8 cellular contexts compared by ENCODE assay signal in genomic region chr7:5594616-5595544, GRCh38. TPM values are rescaled to one million over a fixed set of nuclear protein-coding genes. Genes with fewer than 3 reads are reported as not detected.
DNase-seq lines count a peak whose midpoint lies in the region; ATAC-seq and TF ChIP-seq lines count a peak whose summit lies in the region.

No MANE protein-coding gene starts in this region.

- TF ChIP-seq POLR2A in gastrocnemius medialis (IDR thresholded peaks at IDR 0.05) = no peak

- no peak for TF ChIP-seq CTCF in heart right ventricle (IDR thresholded peaks at IDR 0.05)
- TF ChIP-seq CTCF in gastrocnemius medialis (IDR thresholded peaks at IDR 0.05 in 4 of 5, conservative IDR thresholded peaks at IDR 0.05 in 1 of 5) = no peak

- H3K9me3 ChIP-seq in HUES64 (ENCODE audit: insufficient read depth, low read depth, low read length) (no peaks in the 10 kb centered on the region), heart right ventricle (no peaks in the 10 kb centered on the region), gastrocnemius medialis (no peaks in the 10 kb centered on the region)

- 1% methylated on average over 54 of the region's 54 CpGs for WGBS in HUES64
- WGBS in heart right ventricle, 2 donors = 6 to 11% methylated on average over 47 to 54 of the region's 54 CpGs

- H3K9ac ChIP-seq in HUES64 (ENCODE audit: low read depth, low read length) = peak overlapping the region; percentile 91

- H3K4me3 ChIP-seq in HUES64 (ENCODE audit: low read length) (peak overlapping the region; percentile 75), heart right ventricle (peak overlapping the region; percentile 24 to 75 (median 70)), gastrocnemius medialis (peak overlapping the region; percentile 53 to 63 (median 59))

- in situ Hi-C loops in gastrocnemius medialis (cut with MboI; ENCODE audit: low sequenced_read_pairs in 4 of 4) = no loop called here

- peak; percentile 78 for DNase-seq in Daoy (ENCODE audit: low read depth)
- DNase-seq in activated T-cell treated with anti-CD3 and anti-CD28 coated beads, Interleukin-2, amount 50 U/mL, for 24 hours = peak; percentile 51
- DNase-seq in heart right ventricle = peak in 1 of 2 donors; percentile 32
- DNase-seq in gastrocnemius medialis = no peak
- no peak for DNase-seq in iPS-NIHi7 (ENCODE audit: extremely low spot score)

- H3K9me3 Mint-ChIP-seq in activated T-cell treated with anti-CD3 and anti-CD28 coated beads, Interleukin-2, amount 50 U/mL, for 24 hours = no peaks in the 10 kb centered on the region

- H3K36me3 ChIP-seq in HUES64 (ENCODE audit: insufficient read depth, low read length) (peaks cover 12% of the 10 kb centered on the region; the same call in 1 of the 2 replicates), heart right ventricle (no peaks in the 10 kb centered on the region), gastrocnemius medialis (no peaks in the 10 kb centered on the region)

- H3K27me3 Mint-ChIP-seq in activated T-cell treated with anti-CD3 and anti-CD28 coated beads, Interleukin-2, amount 50 U/mL, for 24 hours = peaks cover 42% of the 10 kb centered on the region

- H3K4me1 Mint-ChIP-seq in activated T-cell treated with anti-CD3 and anti-CD28 coated beads, Interleukin-2, amount 50 U/mL, for 24 hours (ENCODE audit: low read depth) = peaks cover 34% of the 10 kb centered on the region

- no peaks in the 10 kb centered on the region for H3K36me3 Mint-ChIP-seq in activated T-cell treated with anti-CD3 and anti-CD28 coated beads, Interleukin-2, amount 50 U/mL, for 24 hours (ENCODE audit: low read depth)

- peaks cover 40% of the 10 kb centered on the region for H3K4me1 ChIP-seq in HUES64 (ENCODE audit: insufficient read depth, low read length)
- peaks cover 3 to 84% (median 56%) of the 10 kb centered on the region in 9 donors for H3K4me1 ChIP-seq in heart right ventricle
- peaks cover 3 to 35% of the 10 kb centered on the region in 2 donors for H3K4me1 ChIP-seq in gastrocnemius medialis

- H3K27ac ChIP-seq in HUES64 (ENCODE audit: low read depth, low read length) (peak overlapping the region; percentile 93), heart right ventricle (peak overlapping the region; percentile 33 to 84 (median 76)), gastrocnemius medialis (peak overlapping the region in 1 of 4 donors; percentile 6)

- peak in 3 of 8 donors; percentile 2 to 19 (median 2) for ATAC-seq in heart right ventricle
- no peak for ATAC-seq in gastrocnemius medialis
- ATAC-seq in GM18520 (IDR thresholded peaks at IDR 0.05; ENCODE audit: unreplicated experiment) = no peak
- no peak for ATAC-seq in GM21576 (IDR thresholded peaks at IDR 0.05; ENCODE audit: unreplicated experiment)

- intact Hi-C loops in heart right ventricle (cut with DNase I) = loop anchor here in 2 of 10 donors (5.0 kb wide), 2 partner anchors 37 to 42 kb away; no protein-coding TSS in a partner anchor
- intact Hi-C loops in gastrocnemius medialis (cut with DNase I; ENCODE audit: low total_unique reads) = no loop called here

- peak overlapping the region; percentile 71 for H3K4me3 Mint-ChIP-seq in activated T-cell treated with anti-CD3 and anti-CD28 coated beads, Interleukin-2, amount 50 U/mL, for 24 hours

- H3K27me3 ChIP-seq in HUES64 (ENCODE audit: insufficient read depth, low read length) = peaks cover 23% of the 10 kb centered on the region
- peaks cover 0 to 55% (median 6%) of the 10 kb centered on the region in 7 donors for H3K27me3 ChIP-seq in heart right ventricle
- H3K27me3 ChIP-seq in gastrocnemius medialis = peaks cover 16 to 34% (median 31%) of the 10 kb centered on the region in 3 donors

- peak overlapping the region; percentile 76 for H3K27ac Mint-ChIP-seq in activated T-cell treated with anti-CD3 and anti-CD28 coated beads, Interleukin-2, amount 50 U/mL, for 24 hours

RNA-seq across cellular contexts. Expression of gene FSCN1, which starts 2.3 kb away (rescaled TPM):
- 269 and 276 TPM in 2 replicates for total RNA-seq in Daoy (2014; rRNA removed; shearing (Covaris generic))
- 333 TPM for polyA plus RNA-seq in HUES64 (2013, experiment 1 of 2)
- 347 TPM for polyA plus RNA-seq in HUES64 (2013, experiment 2 of 2)
- total RNA-seq in heart right ventricle = 10 to 100 TPM in 7 of 10 donors, 1 to 10 TPM in 3; 7.9 to 42.6 (median 15.9) TPM
- polyA plus RNA-seq in heart right ventricle = 10 to 100 TPM in 1 of 2 donors, 1 to 10 TPM in 1; 6.9 to 24.0 TPM
- total RNA-seq in gastrocnemius medialis = 1 to 10 TPM; 1.6 to 4.7 (median 2.9) TPM

Comparison
In these comparisons a context has a peak if more than half of its experiments do, and no peak if none do; other contexts are left out.
1. DNase-seq: peak in Daoy (single experiment) and activated T-cell treated with anti-CD3 and anti-CD28 coated beads, Interleukin-2, amount 50 U/mL, for 24 hours (single experiment); none in gastrocnemius medialis (0 of 2) and iPS-NIHi7 (single experiment).
2. Peak in every context shown above with its lines, with median percentiles within 50 percentile points of each other: H3K4me3 ChIP-seq.